In genomic region chr17:18938692-18939023, GRCh38 we compare ENCODE assay signal across 1 cellular context.
TF ChIP-seq lines count a peak whose summit lies in the region.

No MANE protein-coding gene starts in this region.

TF ChIP-seq in HepG2, 621 proteins besides CTCF, POLR2A, EP300 and RAD21:
- TF ChIP-seq TBX2 (CRISPR knock-in tag; IDR thresholded peaks at IDR 0.05; ENCODE audit: borderline replicate concordance): 0 out of 2 replicates have a peak, but pooled peaks have one; percentile 21
- 0 out of 4 replicates have a peak, but pooled peaks of 1 of the 2 experiments have one; percentile 6 for TF ChIP-seq NR2F1 (CRISPR knock-in tag; IDR thresholded peaks at IDR 0.05)
- no peak for TF ChIP-seq MBD4 (IDR thresholded peaks at IDR 0.05; ENCODE audit: borderline replicate concordance, low read length)
